8 cellular contexts compared by ENCODE assay signal in the genomic region with DNA sequence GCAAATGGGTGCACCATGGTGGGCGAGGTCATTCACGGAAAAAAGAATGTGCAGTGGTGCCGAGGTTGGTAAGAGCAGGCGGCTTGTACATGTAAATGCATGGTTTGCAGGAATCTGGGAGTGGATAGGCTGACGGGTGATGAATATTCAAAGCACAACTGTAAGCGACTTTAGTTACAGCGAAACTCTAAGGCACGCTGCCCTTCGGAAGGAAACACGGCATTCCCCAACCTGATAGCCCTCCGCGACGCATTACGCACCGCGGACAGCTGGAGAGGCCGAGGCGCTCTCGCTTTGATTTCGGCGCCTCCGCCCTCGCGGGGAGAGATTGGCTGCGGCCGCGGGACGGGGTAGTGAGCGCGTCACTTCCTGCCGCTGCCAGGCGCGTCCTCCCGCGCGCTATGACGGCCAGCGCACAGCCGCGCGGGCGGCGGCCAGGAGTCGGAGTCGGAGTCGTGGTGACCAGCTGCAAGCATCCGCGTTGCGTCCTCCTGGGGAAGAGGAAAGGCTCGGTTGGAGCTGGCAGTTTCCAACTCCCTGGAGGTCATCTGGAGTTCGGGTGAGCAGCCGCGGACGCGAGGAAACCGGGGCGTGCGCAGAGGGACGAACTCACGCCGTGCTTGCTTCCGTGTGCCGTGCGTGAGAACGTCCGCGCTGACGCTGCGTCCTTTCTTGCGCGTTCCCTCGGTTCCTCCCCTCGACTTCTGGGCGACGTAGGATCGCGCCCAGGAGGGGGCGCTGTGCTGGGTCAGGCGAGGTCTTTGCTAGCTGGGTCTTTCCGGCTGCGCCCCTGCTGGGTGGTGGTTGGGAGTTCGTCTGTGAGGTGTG. TPM values are rescaled to one million over a fixed set of nuclear protein-coding genes. Genes with fewer than 3 reads are reported as not detected.
DNase-seq lines count a peak whose midpoint lies in the region; ATAC-seq, FAIRE-seq and TF ChIP-seq lines count a peak whose summit lies in the region.

TSS of gene NUDT15 (plus strand) at position 381 of the 828 bp plus-strand sequence. CDS start at position 402, 21 bp downstream.

- dilution Hi-C loops in IMR-90 (cut with HindIII; ENCODE audit: low sequenced_read_pairs, unreplicated experiment): no loop called here
- dilution Hi-C loops in endothelial cell of umbilical vein (cut with MboI; ENCODE audit: extremely low pct_ligation_motif_present, low sequenced_read_pairs): no loop called here

- H3K79me2 ChIP-seq in OCI-LY7 (ENCODE audit: insufficient read depth, low read depth, low read length): peaks cover 34% of the 10 kb centered on the region; the same call in 1 of the 2 replicates
- H3K79me2 ChIP-seq in endothelial cell of umbilical vein (ENCODE audit: control insufficient read depth, insufficient read depth, low read length): peaks cover 3% of the 10 kb centered on the region

- peak within 1 kb of the TSS; percentile 53; the same call in 1 of the 2 replicates for H2BK20ac ChIP-seq in IMR-90 (ENCODE audit: low read depth, low read length)

- peak within 1 kb of the TSS; percentile 99 for H2AFZ ChIP-seq in IMR-90 (replicated peaks; ENCODE audit: low read length, poor library complexity)
- H2AFZ ChIP-seq in OCI-LY7 (ENCODE audit: low read length): peak within 1 kb of the TSS; percentile 59
- H2AFZ ChIP-seq in endothelial cell of umbilical vein (ENCODE audit: low read depth, low read length): peak within 1 kb of the TSS; percentile 75

- H3K27ac ChIP-seq in IMR-90 (ENCODE audit: insufficient read depth, low read length) (peak within 1 kb of the TSS; percentile 91), OCI-LY7 (ENCODE audit: low read depth, low read length, poor library complexity, severe bottlenecking) (peak within 1 kb of the TSS; percentile 89), endothelial cell of umbilical vein (ENCODE audit: insufficient read depth, low read depth, low read length) (peak within 1 kb of the TSS; percentile 82)

- in situ Hi-C loops in IMR-90 (cut with MboI; ENCODE audit: low sequenced_read_pairs): no loop called here

- H3K4me2 ChIP-seq in IMR-90 (ENCODE audit: low read depth, low read length) (peak within 1 kb of the TSS; percentile 94), OCI-LY7 (ENCODE audit: low read length) (peak within 1 kb of the TSS; percentile 86), endothelial cell of umbilical vein (ENCODE audit: insufficient read depth, low read length) (peak within 1 kb of the TSS; percentile 97)

- H2AK5ac ChIP-seq in IMR-90 (ENCODE audit: low read depth, low read length): peak within 1 kb of the TSS; percentile 73

- H2BK120ac ChIP-seq in IMR-90 (ENCODE audit: low read depth, low read length): peak within 1 kb of the TSS; percentile 87

- H3K9me1 ChIP-seq in IMR-90 (ENCODE audit: insufficient read depth, low read length): peaks cover 5% of the 10 kb centered on the region; the same call in 1 of the 2 replicates
- no peaks in the 10 kb centered on the region for H3K9me1 ChIP-seq in endothelial cell of umbilical vein (replicated peaks; ENCODE audit: control insufficient read depth, extremely low read depth, insufficient read depth, low read length)

- ATAC-seq in GM21528 (IDR thresholded peaks at IDR 0.05; ENCODE audit: low FRiP score, unreplicated experiment) (peak; percentile 95), IMR-90 (ENCODE audit: low read depth) (peak; percentile 98)

- H3K56ac ChIP-seq in IMR-90 (ENCODE audit: extremely low read depth, insufficient read depth, low read length): peak within 1 kb of the TSS; percentile 91

- BruUV-seq in IMR-90 (replicated peaks; lab: Mats Ljungman, UMichigan) (no TSS peak), OCI-LY7 (replicated peaks; lab: Mats Ljungman, UMichigan) (no TSS peak), endothelial cell of umbilical vein (replicated peaks; lab: Mats Ljungman, UMichigan) (no TSS peak)

- H3K4me1 ChIP-seq in IMR-90 (ENCODE audit: control insufficient read depth, insufficient read depth, low read length): peaks cover 2% of the 10 kb centered on the region; the same call in 1 of the 2 replicates
- H3K4me1 ChIP-seq in OCI-LY7 (ENCODE audit: insufficient read depth, low read length, poor library complexity, severe bottlenecking): peaks cover 27% of the 10 kb centered on the region
- peaks cover 16% of the 10 kb centered on the region for H3K4me1 ChIP-seq in endothelial cell of umbilical vein (ENCODE audit: control insufficient read depth, extremely low read depth, insufficient read depth, low read length)

- CTCF ChIA-PET in IMR-90 (lab: Yijun Ruan, JAX): interaction anchor here (0.5 to 3.8 kb wide), 6 partner anchors 10 to 568 kb away, joined by 3 to 13 read pairs (median 4); no protein-coding TSS in a partner anchor
- CTCF ChIA-PET in OCI-LY7 (lab: Charles Lee; ENCODE audit: unreplicated experiment): interaction anchor here (0.6 to 1.7 kb wide), 7 partner anchors 9 to 541 kb away, joined by 3 to 8 read pairs (median 3); partner anchors contain the start of genes MED4 and SUCLA2
- CTCF ChIA-PET in endothelial cell of umbilical vein (lab: Charles Lee): interaction anchor here (0.7 to 2.2 kb wide), 24 partner anchors 9 to 732 kb away, joined by 3 to 16 read pairs (median 4); partner anchors contain the start of genes ITM2B, MED4 and SUCLA2

- peak within 1 kb of the TSS; percentile 91 for H2AK9ac ChIP-seq in IMR-90 (replicated peaks; ENCODE audit: low read depth, low read length, poor library complexity)

- H3K79me1 ChIP-seq in IMR-90 (ENCODE audit: low read depth in 1 of 2, low read length in 2 of 2): peaks cover 10 to 29% of the 10 kb centered on the region in 2 experiments

- H3K14ac ChIP-seq in IMR-90 (replicated peaks; ENCODE audit: low read depth, low read length): peak within 1 kb of the TSS; percentile 97

- H3K23ac ChIP-seq in IMR-90 (ENCODE audit: low read depth, low read length): peak within 1 kb of the TSS; percentile 95

- H4K8ac ChIP-seq in IMR-90 (ENCODE audit: low read depth in 2 of 2, low read length in 2 of 2): peak within 1 kb of the TSS; percentile 92 to 99

- H2BK15ac ChIP-seq in IMR-90 (ENCODE audit: low read depth, low read length): peak within 1 kb of the TSS; percentile 24; the same call in 1 of the 3 replicates

- TF ChIP-seq CTCF in IMR-90 (conservative IDR thresholded peaks at IDR 0.05; ENCODE audit: low read depth, low read length) (peak; percentile 99), OCI-LY7 (conservative IDR thresholded peaks at IDR 0.05; ENCODE audit: low read length) (peak; percentile 97), endothelial cell of umbilical vein (IDR thresholded peaks at IDR 0.05; ENCODE audit: extremely low read depth in 1 of 2, insufficient read depth in 1 of 2, low read depth in 1 of 2, low read length in 2 of 2) (peak; percentile 100)

- DNase-seq in DMS153 treated with DMSO at 0.1 percent for 48 hours (lab: John Stamatoyannopoulos, UW; ENCODE audit: unreplicated experiment): peak; percentile 90
- DNase-seq in IMR-90: peak; percentile 96
- peak; percentile 98 for DNase-seq in OCI-LY7 (ENCODE audit: low spot score)
- DNase-seq in activated T-cell treated with anti-CD3 and anti-CD28 coated beads for 1 hour (ENCODE audit: low read depth): peak; percentile 90
- DNase-seq in endothelial cell of umbilical vein (ENCODE audit: low read depth, low spot score): peak; percentile 96
- peak; percentile 95 for DNase-seq in middle frontal gyrus (ENCODE audit: extremely low spot score, low spot score)
- DNase-seq in stimulated activated CD8-positive, alpha-beta memory T cell treated with anti-CD3 and anti-CD28 coated beads, Interleukin-2, amount 100 ng/mL, for 48 hours (ENCODE audit: low read depth in 2 of 2): peak; percentile 91 to 92

- TF ChIP-seq POLR2A in IMR-90 (IDR thresholded peaks at IDR 0.05; ENCODE audit: low read depth, low read length) (peak; percentile 98), endothelial cell of umbilical vein (IDR thresholded peaks at IDR 0.05; ENCODE audit: low read depth, low read length) (peak; percentile 95)

- H4K20me1 ChIP-seq in IMR-90 (ENCODE audit: insufficient read depth, low read length) (peaks cover 3% of the 10 kb centered on the region; the same call in 1 of the 2 replicates), OCI-LY7 (ENCODE audit: insufficient read depth, low read length) (no peaks in the 10 kb centered on the region), endothelial cell of umbilical vein (replicated peaks; ENCODE audit: control insufficient read depth, extremely low read depth, insufficient read depth, low read length) (no peaks in the 10 kb centered on the region)

- H3K18ac ChIP-seq in IMR-90 (ENCODE audit: low read depth, low read length): peak within 1 kb of the TSS; percentile 81

- H3K36me3 ChIP-seq in IMR-90 (ENCODE audit: control insufficient read depth, insufficient read depth, low read length) (peaks cover 1% of the 10 kb centered on the region; the same call in 1 of the 2 replicates), OCI-LY7 (ENCODE audit: insufficient read depth, low read length) (peaks cover 57% of the 10 kb centered on the region), endothelial cell of umbilical vein (ENCODE audit: control insufficient read depth in 2 of 2, extremely low read depth in 1 of 2, insufficient read depth in 2 of 2, low read length in 2 of 2) (peaks cover 2 to 3% of the 10 kb centered on the region in 2 experiments)

- peak; percentile 98 for FAIRE-seq in endothelial cell of umbilical vein (lab: Jason Lieb, UNC)

- H3K4ac ChIP-seq in IMR-90 (ENCODE audit: low read depth, low read length): peak within 1 kb of the TSS; percentile 96

- POLR2A ChIA-PET in IMR-90 (lab: Charles Lee; ENCODE audit: unreplicated experiment): no interaction called here
- POLR2A ChIA-PET in OCI-LY7 (lab: Charles Lee): interaction anchor here (0.5 to 2.2 kb wide), 19 partner anchors 9 to 1051 kb away, joined by 3 to 12 read pairs (median 4); no protein-coding TSS in a partner anchor
- POLR2A ChIA-PET in endothelial cell of umbilical vein (lab: Charles Lee): interaction anchor here (0.5 to 0.8 kb wide), 2 partner anchors 40 to 563 kb away, joined by 3 to 5 read pairs; no protein-coding TSS in a partner anchor

- peak; percentile 48 for TF ChIP-seq RAD21 in IMR-90 (IDR thresholded peaks at IDR 0.05; ENCODE audit: low read length)

- H3K9me3 ChIP-seq in IMR-90 (ENCODE audit: control insufficient read depth, insufficient read depth, low read length) (no peaks in the 10 kb centered on the region), OCI-LY7 (ENCODE audit: low read length) (peaks cover 15% of the 10 kb centered on the region; the same call in 1 of the 2 replicates), endothelial cell of umbilical vein (replicated peaks; ENCODE audit: control insufficient read depth, insufficient read depth, low read length) (no peaks in the 10 kb centered on the region)

- H4K5ac ChIP-seq in IMR-90 (ENCODE audit: low read depth, low read length): peak within 1 kb of the TSS; percentile 96

- H3K27me3 ChIP-seq in IMR-90 (ENCODE audit: control insufficient read depth, insufficient read depth, low read length) (no peaks in the 10 kb centered on the region), endothelial cell of umbilical vein (ENCODE audit: control insufficient read depth in 2 of 2, insufficient read depth in 2 of 2, low read length in 2 of 2) (no peaks in the 10 kb centered on the region)

- H3K9me2 ChIP-seq in OCI-LY7 (ENCODE audit: insufficient read depth, low read length): no peaks in the 10 kb centered on the region

- H3K9ac ChIP-seq in IMR-90 (ENCODE audit: low read depth, low read length) (peak within 1 kb of the TSS; percentile 89), endothelial cell of umbilical vein (replicated peaks; ENCODE audit: extremely low read depth, insufficient read depth, low read length) (peak within 1 kb of the TSS; percentile 80)

- peak within 1 kb of the TSS; percentile 78 for H3K4me3 ChIP-seq in IMR-90 (ENCODE audit: insufficient read depth, low read depth, low read length)
- H3K4me3 ChIP-seq in OCI-LY7 (ENCODE audit: low read depth, low read length, poor library complexity, severe bottlenecking): peak within 1 kb of the TSS; percentile 78
- peak within 1 kb of the TSS; percentile 54 to 75 (median 72) for H3K4me3 ChIP-seq in endothelial cell of umbilical vein (replicated peaks in 1 of 3; ENCODE audit: insufficient read depth in 1 of 3, low read depth in 1 of 3, low read length in 3 of 3)

- peak within 1 kb of the TSS; percentile 95 for H4K91ac ChIP-seq in IMR-90 (ENCODE audit: insufficient read depth, low read depth, low read length)

- 0% methylated on average over 48 of the region's 82 CpGs; no CpG with 5 or more reads in 1 of the 2 experiments for WGBS in IMR-90 (ENCODE audit: extremely low coverage in 2 of 2, insufficient read length in 1 of 2), 2 experiments

- H2BK5ac ChIP-seq in IMR-90 (ENCODE audit: low read depth, low read length, poor library complexity, severe bottlenecking): peak within 1 kb of the TSS; percentile 89

- intact Hi-C loops in IMR-90 (cut with micrococcal nuclease) (loop anchor here (5.0 kb wide), 1 partner anchor 730 kb away; no protein-coding TSS in a partner anchor), OCI-LY7 (cut with micrococcal nuclease; ENCODE audit: unreplicated experiment) (loop anchor here (2.0 to 5.0 kb wide), 4 partner anchors 37 to 525 kb away; partner anchors contain the start of genes RB1 and SUCLA2), endothelial cell of umbilical vein (cut with micrococcal nuclease) (loop anchor here (1.0 to 5.0 kb wide), 5 partner anchors 36 to 732 kb away; partner anchors contain the start of genes ITM2B, MED4, RB1 and SUCLA2)

RNA-seq across cellular contexts. Expression of gene NUDT15, which starts in this region (rescaled TPM):
- total RNA-seq in IMR-90 (2012; rRNA removed) (13.1 and 26.7 TPM in 2 replicates), OCI-LY7 (2022) (15.9 and 17.8 TPM in 2 replicates), endothelial cell of umbilical vein (20.6 and 21.6 TPM in 2 replicates)
- polyA plus RNA-seq in IMR-90 (2012; rRNA removed) (11.8 and 14.2 TPM in 2 replicates), endothelial cell of umbilical vein (10.3 and 13.3 TPM in 2 replicates)
- 3.3 and 7.0 TPM in 2 replicates for polyA plus RNA-seq in IMR-90 (2012; cell fraction: cytosol; rRNA removed)
- 0.86 and 3.4 TPM in 2 replicates for polyA plus RNA-seq in IMR-90 (2012; cell fraction: nucleus; rRNA removed; ENCODE audit: low replicate concordance)
- total RNA-seq in OCI-LY7 (2014; rRNA removed; shearing (Covaris generic)): 19.3 and 26.8 TPM in 2 replicates
- 12.6 and 15.5 TPM in 2 replicates for polyA plus RNA-seq in endothelial cell of umbilical vein (2011; cell fraction: cytosol; rRNA removed)
- polyA plus RNA-seq in endothelial cell of umbilical vein (2011; cell fraction: nucleus; rRNA removed): 4.8 and 7.0 TPM in 2 replicates
- polyA plus RNA-seq in endothelial cell of umbilical vein (2012): 13.0 and 20.2 TPM in 2 replicates
- 3.4 and 4.1 TPM in 2 replicates for polyA minus RNA-seq in endothelial cell of umbilical vein
- 9.3 TPM for polyA minus RNA-seq in endothelial cell of umbilical vein (2011; cell fraction: cytosol; rRNA and poly(A)+ RNA removed)
- 2.1 and 3.6 TPM in 2 replicates for polyA minus RNA-seq in endothelial cell of umbilical vein (2011; cell fraction: nucleus; rRNA and poly(A)+ RNA removed)

Comparison
In these comparisons a context has a peak if more than half of its experiments do, and no peak if none do; other contexts are left out.
1. Peak in every context shown above with its lines: DNase-seq, ATAC-seq, H3K4me3 ChIP-seq and H3K27ac ChIP-seq.